Comparison of ENCODE assay signal across 18 cellular contexts in the genomic region with DNA sequence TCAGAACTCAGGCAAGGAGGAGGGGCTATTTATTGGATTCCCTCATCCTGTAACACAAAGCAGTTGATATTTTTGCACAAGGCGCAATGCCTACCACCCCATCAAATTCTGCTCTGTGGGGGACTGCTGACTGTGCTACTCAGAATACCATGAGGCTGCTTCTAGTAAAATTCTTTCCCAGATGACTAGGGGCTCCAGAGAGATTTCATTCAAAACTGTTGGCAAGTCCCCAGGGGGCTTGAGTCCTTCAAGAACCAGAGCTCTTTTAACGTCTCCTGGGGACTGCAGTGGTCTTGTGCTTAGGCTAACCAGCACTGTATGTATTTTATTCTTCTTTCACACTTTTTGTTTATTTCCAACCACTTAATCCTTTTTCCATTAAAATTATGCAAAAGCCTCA.
"Had no signal": no experiment of that assay in that cellular context is flagged by ENCODE, and none has a peak within 500 bp of the region (broad histone marks: within the 10 kb centered on the region; RNA-seq: fewer than 3 reads in every experiment).

No MANE protein-coding gene starts in this region.

- H3K4me3 Mint-ChIP-seq: activated naive CD4-positive, alpha-beta T cell treated with anti-CD3 and anti-CD28 coated beads for 36 hours; activated naive CD8-positive, alpha-beta T cell treated with anti-CD3 and anti-CD28 coated beads, Interleukin-2, amount 50 U/mL, for 24 hours; activated T-helper 17 cell treated with anti-CD3 and anti-CD28 coated beads, Interleukin-2, amount 50 U/mL, for 72 hours; natural killer cell treated with Interleukin-12 subunit alpha and Interleukin-12 subunit beta and Interleukin-15 and Interleukin-18, amount 100 ng/mL, for 72 hours; stimulated activated naive CD8-positive, alpha-beta T cell treated with anti-CD3 and anti-CD28 coated beads, Interleukin-15, amount 100 ng/mL, for 72 hours; T-cell had no signal

- H3K36me3 Mint-ChIP-seq: natural killer cell treated with Interleukin-12 subunit alpha and Interleukin-12 subunit beta and Interleukin-15 and Interleukin-18, amount 100 ng/mL, for 72 hours; T-cell had no signal

- H3K4me1 ChIP-seq: colonic mucosa, esophagus squamous epithelium, psoas muscle, sigmoid colon, spleen, upper lobe of right lung had no signal

- H3K27ac ChIP-seq: colonic mucosa, esophagus squamous epithelium, psoas muscle, sigmoid colon, spleen, upper lobe of right lung had no signal

- H3K4me3 ChIP-seq: colonic mucosa, esophagus squamous epithelium, psoas muscle, sigmoid colon, spleen, upper lobe of right lung had no signal

- H3K27ac Mint-ChIP-seq: activated naive CD4-positive, alpha-beta T cell treated with anti-CD3 and anti-CD28 coated beads for 36 hours; activated naive CD8-positive, alpha-beta T cell treated with anti-CD3 and anti-CD28 coated beads, Interleukin-2, amount 50 U/mL, for 24 hours; activated T-helper 17 cell treated with anti-CD3 and anti-CD28 coated beads, Interleukin-2, amount 50 U/mL, for 72 hours; natural killer cell treated with Interleukin-12 subunit alpha and Interleukin-12 subunit beta and Interleukin-15 and Interleukin-18, amount 100 ng/mL, for 72 hours; T-cell had no signal

- H3K27me3 Mint-ChIP-seq: activated naive CD8-positive, alpha-beta T cell treated with anti-CD3 and anti-CD28 coated beads, Interleukin-2, amount 50 U/mL, for 24 hours; stimulated activated naive CD8-positive, alpha-beta T cell treated with anti-CD3 and anti-CD28 coated beads, Interleukin-15, amount 100 ng/mL, for 72 hours; T-cell had no signal

- H3K27me3 ChIP-seq: colonic mucosa, esophagus squamous epithelium, sigmoid colon, spleen, upper lobe of right lung had no signal

- H3K9me3 ChIP-seq: colonic mucosa, esophagus squamous epithelium, psoas muscle had no signal

- H3K9me3 Mint-ChIP-seq: activated naive CD4-positive, alpha-beta T cell treated with anti-CD3 and anti-CD28 coated beads for 36 hours; natural killer cell treated with Interleukin-12 subunit alpha and Interleukin-12 subunit beta and Interleukin-15 and Interleukin-18, amount 100 ng/mL, for 72 hours had no signal

- H3K36me3 ChIP-seq: colonic mucosa, esophagus squamous epithelium, sigmoid colon, spleen, upper lobe of right lung had no signal

- DNase-seq: activated CD4-positive, alpha-beta T cell treated with anti-CD3 and anti-CD28 coated beads, Interleukin-2, amount 50 U/mL, for 4 hours; activated CD4-positive, CD25-positive, alpha-beta regulatory T cell treated with anti-CD3 and anti-CD28 coated beads, Interleukin-2, amount 50 U/mL, for 72 hours; activated naive CD4-positive, alpha-beta T cell treated with anti-CD3 and anti-CD28 coated beads for 36 hours; activated naive CD8-positive, alpha-beta T cell treated with anti-CD3 and anti-CD28 coated beads, Interleukin-2, amount 50 U/mL, for 24 hours; aorta; colonic mucosa; esophagus squamous epithelium; left ventricle myocardium superior; mesenchymal stem cell; psoas muscle; sigmoid colon; spleen; stimulated activated naive CD8-positive, alpha-beta T cell treated with anti-CD3 and anti-CD28 coated beads, Interleukin-15, amount 100 ng/mL, for 72 hours; T-cell; T-helper 9 cell; upper lobe of right lung had no signal

- H3K4me1 Mint-ChIP-seq: activated naive CD8-positive, alpha-beta T cell treated with anti-CD3 and anti-CD28 coated beads, Interleukin-2, amount 50 U/mL, for 24 hours; activated T-helper 17 cell treated with anti-CD3 and anti-CD28 coated beads, Interleukin-2, amount 50 U/mL, for 72 hours; stimulated activated naive CD8-positive, alpha-beta T cell treated with anti-CD3 and anti-CD28 coated beads, Interleukin-15, amount 100 ng/mL, for 72 hours; T-cell had no signal

- ATAC-seq: activated naive CD8-positive, alpha-beta T cell treated with anti-CD3 and anti-CD28 coated beads, Interleukin-2, amount 50 U/mL, for 24 hours; activated T-helper 17 cell treated with anti-CD3 and anti-CD28 coated beads, Interleukin-2, amount 50 U/mL, for 72 hours; left ventricle myocardium superior; psoas muscle; stimulated activated naive CD8-positive, alpha-beta T cell treated with anti-CD3 and anti-CD28 coated beads, Interleukin-15, amount 100 ng/mL, for 72 hours; T-cell; upper lobe of right lung had no signal
